Comparison of ENCODE assay signal across 1 cellular context in the genomic region with DNA sequence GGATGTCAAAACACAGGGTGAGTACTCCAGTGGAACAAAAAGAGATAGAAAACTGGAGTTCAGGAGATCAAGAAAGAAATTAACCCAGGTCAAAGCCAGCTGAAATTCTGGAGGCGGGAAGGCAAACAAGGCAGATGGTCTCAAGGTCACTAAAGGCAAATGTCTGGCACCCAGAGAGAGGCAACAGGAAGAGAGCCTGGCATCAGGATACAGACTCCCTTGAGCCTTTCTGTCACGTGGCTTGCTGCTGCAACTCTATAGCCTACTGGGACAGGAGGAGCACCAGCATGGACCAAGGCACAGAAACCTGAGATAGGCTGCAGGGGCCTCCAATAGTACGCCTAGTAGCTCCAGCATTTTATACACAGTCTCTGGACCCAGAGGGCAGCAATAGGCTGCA.
TF ChIP-seq lines count a peak whose summit lies in the region.

No MANE protein-coding gene starts in this region.

TF ChIP-seq in HepG2, 621 proteins besides CTCF, POLR2A, EP300 and RAD21 (continued from another document and continues in another):
- TF ChIP-seq, protein P1, sequence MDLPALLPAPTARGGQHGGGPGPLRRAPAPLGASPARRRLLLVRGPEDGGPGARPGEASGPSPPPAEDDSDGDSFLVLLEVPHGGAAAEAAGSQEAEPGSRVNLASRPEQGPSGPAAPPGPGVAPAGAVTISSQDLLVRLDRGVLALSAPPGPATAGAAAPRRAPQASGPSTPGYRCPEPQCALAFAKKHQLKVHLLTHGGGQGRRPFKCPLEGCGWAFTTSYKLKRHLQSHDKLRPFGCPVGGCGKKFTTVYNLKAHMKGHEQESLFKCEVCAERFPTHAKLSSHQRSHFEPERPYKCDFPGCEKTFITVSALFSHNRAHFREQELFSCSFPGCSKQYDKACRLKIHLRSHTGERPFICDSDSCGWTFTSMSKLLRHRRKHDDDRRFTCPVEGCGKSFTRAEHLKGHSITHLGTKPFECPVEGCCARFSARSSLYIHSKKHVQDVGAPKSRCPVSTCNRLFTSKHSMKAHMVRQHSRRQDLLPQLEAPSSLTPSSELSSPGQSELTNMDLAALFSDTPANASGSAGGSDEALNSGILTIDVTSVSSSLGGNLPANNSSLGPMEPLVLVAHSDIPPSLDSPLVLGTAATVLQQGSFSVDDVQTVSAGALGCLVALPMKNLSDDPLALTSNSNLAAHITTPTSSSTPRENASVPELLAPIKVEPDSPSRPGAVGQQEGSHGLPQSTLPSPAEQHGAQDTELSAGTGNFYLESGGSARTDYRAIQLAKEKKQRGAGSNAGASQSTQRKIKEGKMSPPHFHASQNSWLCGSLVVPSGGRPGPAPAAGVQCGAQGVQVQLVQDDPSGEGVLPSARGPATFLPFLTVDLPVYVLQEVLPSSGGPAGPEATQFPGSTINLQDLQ (CRISPR knock-in tag; IDR thresholded peaks at IDR 0.05), result no peak
- TF ChIP-seq ZNF282 (IDR thresholded peaks at IDR 0.05; ENCODE audit: partially characterized antibody) (no peak), YEATS2 (CRISPR knock-in tag; IDR thresholded peaks at IDR 0.05; ENCODE audit: borderline replicate concordance) (no peak), RBM22 (optimal IDR thresholded peaks at IDR 0.05; ENCODE audit: low read length) (no peak), NAIF1 (CRISPR knock-in tag; IDR thresholded peaks at IDR 0.05; ENCODE audit: borderline replicate concordance) (no peak), ZNF343 (CRISPR knock-in tag; IDR thresholded peaks at IDR 0.05) (no peak), ARNTL (CRISPR knock-in tag; IDR thresholded peaks at IDR 0.05) (0 out of 2 replicates have a peak, but pooled peaks have one; percentile 24), YEATS4 (CRISPR knock-in tag; IDR thresholded peaks at IDR 0.05; ENCODE audit: borderline replicate concordance) (no peak), NR0B2 (CRISPR knock-in tag; IDR thresholded peaks at IDR 0.05) (no peak), YY1 (IDR thresholded peaks at IDR 0.05; ENCODE audit: insufficient read depth, insufficient replicate concordance, low read depth, low read length) (no peak), GATAD2A (CRISPR knock-in tag; IDR thresholded peaks at IDR 0.05) (peak; percentile 37; the same call in 1 of the 2 replicates), E2F1 (CRISPR knock-in tag; IDR thresholded peaks at IDR 0.05) (0 out of 2 replicates have a peak, but pooled peaks have one; percentile 34), ZNF3 (CRISPR knock-in tag; IDR thresholded peaks at IDR 0.05) (no peak), GFI1 (CRISPR knock-in tag; IDR thresholded peaks at IDR 0.05; ENCODE audit: borderline replicate concordance) (no peak), IRF9 (CRISPR knock-in tag; IDR thresholded peaks at IDR 0.05; ENCODE audit: borderline replicate concordance) (no peak), ZNF296 (CRISPR knock-in tag; conservative IDR thresholded peaks at IDR 0.05) (no peak), ZNF317 (CRISPR knock-in tag; IDR thresholded peaks at IDR 0.05) (no peak), TOPORS (CRISPR knock-in tag; IDR thresholded peaks at IDR 0.05) (no peak), ZNF629 (CRISPR knock-in tag; conservative IDR thresholded peaks at IDR 0.05) (no peak), ZNF598 (CRISPR knock-in tag; IDR thresholded peaks at IDR 0.05; ENCODE audit: borderline replicate concordance) (no peak), TCF7 (IDR thresholded peaks at IDR 0.05; ENCODE audit: low read depth) (no peak), HNRNPLL (IDR thresholded peaks at IDR 0.05; ENCODE audit: low read depth, low read length, poor library complexity, severe bottlenecking) (no peak), MTERF4 (CRISPR knock-in tag; IDR thresholded peaks at IDR 0.05) (no peak), SRF (IDR thresholded peaks at IDR 0.05; ENCODE audit: low read depth, low read length) (no peak), SPEN (CRISPR knock-in tag; IDR thresholded peaks at IDR 0.05; ENCODE audit: low read depth) (no peak), ATF7 (IDR thresholded peaks at IDR 0.05) (no peak), ATF7 (CRISPR knock-in tag; IDR thresholded peaks at IDR 0.05) (no peak), PRPF4 (IDR thresholded peaks at IDR 0.05; ENCODE audit: low read depth, low read length, poor library complexity, severe bottlenecking) (no peak), MXD1 (CRISPR knock-in tag; IDR thresholded peaks at IDR 0.05) (no peak), ETV6 (CRISPR knock-in tag; conservative IDR thresholded peaks at IDR 0.05) (no peak), PAX8 (CRISPR knock-in tag; IDR thresholded peaks at IDR 0.05; ENCODE audit: borderline replicate concordance) (no peak)
- TF ChIP-seq, protein P2, sequence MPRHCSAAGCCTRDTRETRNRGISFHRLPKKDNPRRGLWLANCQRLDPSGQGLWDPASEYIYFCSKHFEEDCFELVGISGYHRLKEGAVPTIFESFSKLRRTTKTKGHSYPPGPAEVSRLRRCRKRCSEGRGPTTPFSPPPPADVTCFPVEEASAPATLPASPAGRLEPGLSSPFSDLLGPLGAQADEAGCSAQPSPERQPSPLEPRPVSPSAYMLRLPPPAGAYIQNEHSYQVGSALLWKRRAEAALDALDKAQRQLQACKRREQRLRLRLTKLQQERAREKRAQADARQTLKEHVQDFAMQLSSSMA (CRISPR knock-in tag; IDR thresholded peaks at IDR 0.05), result no peak
- TF ChIP-seq, protein P3, sequence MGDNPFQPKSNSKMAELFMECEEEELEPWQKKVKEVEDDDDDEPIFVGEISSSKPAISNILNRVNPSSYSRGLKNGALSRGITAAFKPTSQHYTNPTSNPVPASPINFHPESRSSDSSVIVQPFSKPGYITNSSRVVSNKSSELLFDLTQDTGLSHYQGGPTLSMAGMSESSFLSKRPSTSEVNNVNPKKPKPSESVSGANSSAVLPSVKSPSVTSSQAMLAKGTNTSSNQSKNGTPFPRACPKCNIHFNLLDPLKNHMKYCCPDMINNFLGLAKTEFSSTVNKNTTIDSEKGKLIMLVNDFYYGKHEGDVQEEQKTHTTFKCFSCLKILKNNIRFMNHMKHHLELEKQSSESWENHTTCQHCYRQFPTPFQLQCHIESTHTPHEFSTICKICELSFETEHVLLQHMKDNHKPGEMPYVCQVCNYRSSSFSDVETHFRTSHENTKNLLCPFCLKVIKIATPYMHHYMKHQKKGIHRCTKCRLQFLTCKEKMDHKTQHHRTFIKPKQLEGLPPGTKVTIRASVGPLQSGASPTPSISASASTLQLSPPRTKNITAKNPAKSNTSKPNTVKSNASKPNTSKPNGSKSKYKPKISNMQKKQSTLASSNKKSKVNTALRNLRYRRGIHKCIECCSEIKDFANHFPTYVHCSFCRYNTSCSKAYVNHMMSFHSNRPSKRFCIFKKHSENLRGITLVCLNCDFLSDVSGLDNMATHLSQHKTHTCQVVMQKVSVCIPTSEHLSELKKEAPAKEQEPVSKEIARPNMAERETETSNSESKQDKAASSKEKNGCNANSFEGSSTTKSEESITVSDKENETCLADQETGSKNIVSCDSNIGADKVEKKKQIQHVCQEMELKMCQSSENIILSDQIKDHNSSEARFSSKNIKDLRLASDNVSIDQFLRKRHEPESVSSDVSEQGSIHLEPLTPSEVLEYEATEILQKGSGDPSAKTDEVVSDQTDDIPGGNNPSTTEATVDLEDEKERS (CRISPR knock-in tag; IDR thresholded peaks at IDR 0.05), result no peak
- TF ChIP-seq, protein P4, sequence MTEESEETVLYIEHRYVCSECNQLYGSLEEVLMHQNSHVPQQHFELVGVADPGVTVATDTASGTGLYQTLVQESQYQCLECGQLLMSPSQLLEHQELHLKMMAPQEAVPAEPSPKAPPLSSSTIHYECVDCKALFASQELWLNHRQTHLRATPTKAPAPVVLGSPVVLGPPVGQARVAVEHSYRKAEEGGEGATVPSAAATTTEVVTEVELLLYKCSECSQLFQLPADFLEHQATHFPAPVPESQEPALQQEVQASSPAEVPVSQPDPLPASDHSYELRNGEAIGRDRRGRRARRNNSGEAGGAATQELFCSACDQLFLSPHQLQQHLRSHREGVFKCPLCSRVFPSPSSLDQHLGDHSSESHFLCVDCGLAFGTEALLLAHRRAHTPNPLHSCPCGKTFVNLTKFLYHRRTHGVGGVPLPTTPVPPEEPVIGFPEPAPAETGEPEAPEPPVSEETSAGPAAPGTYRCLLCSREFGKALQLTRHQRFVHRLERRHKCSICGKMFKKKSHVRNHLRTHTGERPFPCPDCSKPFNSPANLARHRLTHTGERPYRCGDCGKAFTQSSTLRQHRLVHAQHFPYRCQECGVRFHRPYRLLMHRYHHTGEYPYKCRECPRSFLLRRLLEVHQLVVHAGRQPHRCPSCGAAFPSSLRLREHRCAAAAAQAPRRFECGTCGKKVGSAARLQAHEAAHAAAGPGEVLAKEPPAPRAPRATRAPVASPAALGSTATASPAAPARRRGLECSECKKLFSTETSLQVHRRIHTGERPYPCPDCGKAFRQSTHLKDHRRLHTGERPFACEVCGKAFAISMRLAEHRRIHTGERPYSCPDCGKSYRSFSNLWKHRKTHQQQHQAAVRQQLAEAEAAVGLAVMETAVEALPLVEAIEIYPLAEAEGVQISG (CRISPR knock-in tag; IDR thresholded peaks at IDR 0.05), result peak; percentile 57
- TF ChIP-seq, protein P5, sequence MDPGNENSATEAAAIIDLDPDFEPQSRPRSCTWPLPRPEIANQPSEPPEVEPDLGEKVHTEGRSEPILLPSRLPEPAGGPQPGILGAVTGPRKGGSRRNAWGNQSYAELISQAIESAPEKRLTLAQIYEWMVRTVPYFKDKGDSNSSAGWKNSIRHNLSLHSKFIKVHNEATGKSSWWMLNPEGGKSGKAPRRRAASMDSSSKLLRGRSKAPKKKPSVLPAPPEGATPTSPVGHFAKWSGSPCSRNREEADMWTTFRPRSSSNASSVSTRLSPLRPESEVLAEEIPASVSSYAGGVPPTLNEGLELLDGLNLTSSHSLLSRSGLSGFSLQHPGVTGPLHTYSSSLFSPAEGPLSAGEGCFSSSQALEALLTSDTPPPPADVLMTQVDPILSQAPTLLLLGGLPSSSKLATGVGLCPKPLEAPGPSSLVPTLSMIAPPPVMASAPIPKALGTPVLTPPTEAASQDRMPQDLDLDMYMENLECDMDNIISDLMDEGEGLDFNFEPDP (CRISPR knock-in tag; conservative IDR thresholded peaks at IDR 0.05), result no peak
- TF ChIP-seq, protein P6, sequence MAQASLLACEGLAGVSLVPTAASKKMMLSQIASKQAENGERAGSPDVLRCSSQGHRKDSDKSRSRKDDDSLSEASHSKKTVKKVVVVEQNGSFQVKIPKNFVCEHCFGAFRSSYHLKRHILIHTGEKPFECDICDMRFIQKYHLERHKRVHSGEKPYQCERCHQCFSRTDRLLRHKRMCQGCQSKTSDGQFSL (CRISPR knock-in tag; IDR thresholded peaks at IDR 0.05), result no peak
- TF ChIP-seq, protein P7, sequence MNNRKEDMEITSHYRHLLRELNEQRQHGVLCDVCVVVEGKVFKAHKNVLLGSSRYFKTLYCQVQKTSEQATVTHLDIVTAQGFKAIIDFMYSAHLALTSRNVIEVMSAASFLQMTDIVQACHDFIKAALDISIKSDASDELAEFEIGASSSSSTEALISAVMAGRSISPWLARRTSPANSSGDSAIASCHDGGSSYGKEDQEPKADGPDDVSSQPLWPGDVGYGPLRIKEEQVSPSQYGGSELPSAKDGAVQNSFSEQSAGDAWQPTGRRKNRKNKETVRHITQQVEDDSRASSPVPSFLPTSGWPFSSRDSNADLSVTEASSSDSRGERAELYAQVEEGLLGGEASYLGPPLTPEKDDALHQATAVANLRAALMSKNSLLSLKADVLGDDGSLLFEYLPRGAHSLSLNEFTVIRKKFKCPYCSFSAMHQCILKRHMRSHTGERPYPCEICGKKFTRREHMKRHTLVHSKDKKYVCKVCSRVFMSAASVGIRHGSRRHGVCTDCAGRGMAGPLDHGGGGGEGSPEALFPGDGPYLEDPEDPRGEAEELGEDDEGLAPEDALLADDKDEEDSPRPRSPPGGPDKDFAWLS (CRISPR knock-in tag; IDR thresholded peaks at IDR 0.05; ENCODE audit: borderline replicate concordance), result no peak
- TF ChIP-seq, protein P8, sequence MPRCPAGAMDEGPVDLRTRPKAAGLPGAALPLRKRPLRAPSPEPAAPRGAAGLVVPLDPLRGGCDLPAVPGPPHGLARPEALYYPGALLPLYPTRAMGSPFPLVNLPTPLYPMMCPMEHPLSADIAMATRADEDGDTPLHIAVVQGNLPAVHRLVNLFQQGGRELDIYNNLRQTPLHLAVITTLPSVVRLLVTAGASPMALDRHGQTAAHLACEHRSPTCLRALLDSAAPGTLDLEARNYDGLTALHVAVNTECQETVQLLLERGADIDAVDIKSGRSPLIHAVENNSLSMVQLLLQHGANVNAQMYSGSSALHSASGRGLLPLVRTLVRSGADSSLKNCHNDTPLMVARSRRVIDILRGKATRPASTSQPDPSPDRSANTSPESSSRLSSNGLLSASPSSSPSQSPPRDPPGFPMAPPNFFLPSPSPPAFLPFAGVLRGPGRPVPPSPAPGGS (CRISPR knock-in tag; IDR thresholded peaks at IDR 0.05), result 0 out of 2 replicates have a peak, but pooled peaks have one; percentile 42
- TF ChIP-seq, protein P9, sequence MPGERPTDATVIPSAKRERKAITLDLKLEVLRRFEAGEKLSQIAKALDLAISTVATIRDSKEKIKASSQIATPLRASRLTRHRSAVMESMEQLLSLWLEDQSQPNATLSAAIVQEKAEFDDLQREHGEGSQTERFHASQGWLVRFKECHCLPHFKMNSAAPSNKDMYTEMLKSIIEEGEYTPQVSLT (CRISPR knock-in tag; IDR thresholded peaks at IDR 0.05; ENCODE audit: borderline replicate concordance, low read depth), result no peak
